ENCODE assay signal across 25 cellular contexts in the genomic region with DNA sequence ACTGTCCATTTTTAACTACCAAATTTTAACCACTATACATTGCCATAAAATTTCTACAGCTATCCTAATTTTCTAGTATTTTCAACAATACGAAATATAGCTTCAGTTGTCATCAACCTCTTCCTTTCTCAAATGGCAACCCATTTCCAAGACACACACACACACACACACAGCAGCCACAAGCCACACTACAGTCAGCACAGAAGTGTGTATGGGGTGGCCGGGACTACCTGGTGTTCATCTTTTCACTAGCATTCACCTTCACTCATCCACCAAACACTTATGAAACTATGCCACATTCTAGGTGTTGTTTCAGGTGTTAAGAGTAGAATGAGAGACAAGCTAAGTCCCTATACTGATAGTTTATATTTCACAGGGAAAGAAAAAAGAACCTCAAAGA.
"Had no signal": no experiment of that assay in that cellular context is flagged by ENCODE, and none has a peak within 500 bp of the region (broad histone marks: within the 10 kb centered on the region; RNA-seq: fewer than 3 reads in every experiment).

No MANE protein-coding gene starts in this region.

- ATAC-seq: gastrocnemius medialis, left cardiac atrium, left lung, mucosa of descending colon, sciatic nerve had no signal

- H3K9ac ChIP-seq: neural progenitor cell, parathyroid adenoma had no signal

- H3K4me1 Mint-ChIP-seq: neural progenitor cell had no signal

- H3K79me2 ChIP-seq: parathyroid adenoma had no signal

- H3K27ac ChIP-seq: dorsolateral prefrontal cortex, gastrocnemius medialis, left lung, neural progenitor cell, parathyroid adenoma, prostate gland, right atrium auricular region, stomach, thyroid gland had no signal

- H2AFZ ChIP-seq: neural progenitor cell, parathyroid adenoma had no signal

- H3K4me3 ChIP-seq: dorsolateral prefrontal cortex, gastrocnemius medialis, left lung, mucosa of descending colon, neural progenitor cell, prostate gland, right atrium auricular region, smooth muscle cell, stomach, thyroid gland had no signal

- H3K4me2 ChIP-seq: neural progenitor cell, smooth muscle cell had no signal

- H3K36me3 ChIP-seq: neural progenitor cell, prostate gland had no signal

- DNase-seq: dorsolateral prefrontal cortex; effector CD4-positive, alpha-beta T cell; gastrocnemius medialis; head of caudate nucleus; left cardiac atrium; left lung; mesenchymal stem cell; mucosa of descending colon; naive B cell; stimulated activated CD4-positive, alpha-beta T cell treated with anti-CD3 and anti-CD28 coated beads, Interleukin-12 subunit alpha, Interleukin-12 subunit beta, amount 100 ng/mL, for 4 hours; stimulated activated CD4-positive, alpha-beta T cell treated with anti-CD3 and anti-CD28 coated beads, Interleukin-1b, Interleukin-23, amount 100 ng/mL, for 48 hours; stimulated activated CD4-positive, alpha-beta T cell treated with anti-CD3 and anti-CD28 coated beads, Interleukin-4, amount 100 ng/mL, for 1 hour; stimulated activated CD8-positive, alpha-beta memory T cell treated with anti-CD3 and anti-CD28 coated beads, Interleukin-4, amount 100 ng/mL, for 48 hours; stimulated activated naive CD4-positive, alpha-beta T cell treated with Interleukin-2 at 50 U/mL for 16 hours; stomach; thyroid gland had no signal

- H3K27me3 Mint-ChIP-seq: naive B cell; natural killer cell treated with Interleukin-12 subunit alpha and Interleukin-12 subunit beta and Interleukin-15 and Interleukin-18, amount 100 ng/mL, for 72 hours; type B pancreatic cell had no signal

- H3K27me3 ChIP-seq: dorsolateral prefrontal cortex, gastrocnemius medialis, left lung, neural progenitor cell, right atrium auricular region, stomach, thyroid gland had no signal

- H3K9me3 Mint-ChIP-seq: mesothelial cell of epicardium; natural killer cell treated with Interleukin-12 subunit alpha and Interleukin-12 subunit beta and Interleukin-15 and Interleukin-18, amount 100 ng/mL, for 72 hours; neural progenitor cell; type B pancreatic cell had no signal

- H3K9me3 ChIP-seq: gastrocnemius medialis, left lung, mucosa of descending colon, prostate gland, right atrium auricular region, stomach, thyroid gland had no signal

- H3K4me3 Mint-ChIP-seq: mesothelial cell of epicardium; naive B cell; natural killer cell treated with Interleukin-12 subunit alpha and Interleukin-12 subunit beta and Interleukin-15 and Interleukin-18, amount 100 ng/mL, for 72 hours; neural progenitor cell; type B pancreatic cell had no signal

- H3K27ac Mint-ChIP-seq: mesothelial cell of epicardium; natural killer cell treated with Interleukin-12 subunit alpha and Interleukin-12 subunit beta and Interleukin-15 and Interleukin-18, amount 100 ng/mL, for 72 hours; neural progenitor cell; type B pancreatic cell had no signal

- H3K4me1 ChIP-seq: gastrocnemius medialis, left lung, neural progenitor cell, prostate gland, right atrium auricular region had no signal
